ENCODE assay signal across 9 cellular contexts in genomic region chr7:28626629-28627262, GRCh38.
DNase-seq lines count a peak whose midpoint lies in the region; ATAC-seq, FAIRE-seq and TF ChIP-seq lines count a peak whose summit lies in the region.
"Had no signal": no experiment of that assay in that cellular context is flagged by ENCODE, and none has a peak within 500 bp of the region (broad histone marks: within the 10 kb centered on the region; RNA-seq: fewer than 3 reads in every experiment).

No MANE protein-coding gene starts in this region.

- CTCF ChIA-PET in Panc1 (lab: Charles Lee), result no interaction called here
- CTCF ChIA-PET in endothelial cell of umbilical vein (lab: Charles Lee), result interaction anchor here (0.6 to 2.6 kb wide), 25 partner anchors 9 to 1431 kb away, joined by 3 to 13 read pairs (median 3); no protein-coding TSS in a partner anchor

- H3K4me3 ChIP-seq in Panc1 (ENCODE audit: low read depth in 2 of 2, low read length in 2 of 2), result no peak overlapping the region
- H3K4me3 ChIP-seq in endothelial cell of umbilical vein (replicated peaks in 1 of 3; ENCODE audit: insufficient read depth in 1 of 3, low read depth in 1 of 3, low read length in 3 of 3), result no peak overlapping the region
- no peak overlapping the region for H3K4me3 ChIP-seq in pancreas
- H3K4me3 ChIP-seq: BLaER1 treated with 17β-estradiol and CSF1 and Interleukin-3, amounts not matched to agents 10 nM and 100 nM had no signal

- H3K4me2 ChIP-seq in endothelial cell of umbilical vein (ENCODE audit: insufficient read depth, low read length), result no peak overlapping the region
- H3K4me2 ChIP-seq: BLaER1 treated with 17β-estradiol and CSF1 and Interleukin-3, amounts not matched to agents 10 nM and 100 nM had no signal

- WGBS in pancreas, 2 donors, result 25 to 29% methylated on average over 7 of the region's 7 CpGs

- TF ChIP-seq POLR2A in endothelial cell of umbilical vein (IDR thresholded peaks at IDR 0.05; ENCODE audit: low read depth, low read length), result no peak

- ATAC-seq in HG02623 (IDR thresholded peaks at IDR 0.05; ENCODE audit: unreplicated experiment), result peak; percentile 55
- ATAC-seq in Panc1, result peak; percentile 74; the same call in 1 of the 2 replicates
- ATAC-seq in pancreas, result peak in 3 of 4 donors; percentile 48 to 71 (median 54)
- ATAC-seq in GM18873 (IDR thresholded peaks at IDR 0.05; ENCODE audit: low FRiP score, unreplicated experiment), result no peak

- H3K27me3 ChIP-seq in Panc1 (ENCODE audit: control insufficient read depth, insufficient read depth, low read length) (peaks cover 2% of the 10 kb centered on the region), endothelial cell of umbilical vein (ENCODE audit: control insufficient read depth in 2 of 2, insufficient read depth in 2 of 2, low read length in 2 of 2) (peaks cover 1 to 2% of the 10 kb centered on the region in 2 experiments), pancreas (peaks cover 0 to 8% (median 0%) of the 10 kb centered on the region in 4 donors)
- H3K27me3 ChIP-seq: BLaER1 treated with 17β-estradiol and CSF1 and Interleukin-3, amounts not matched to agents 10 nM and 100 nM had no signal

- no peaks in the 10 kb centered on the region for H3K79me2 ChIP-seq in endothelial cell of umbilical vein (ENCODE audit: control insufficient read depth, insufficient read depth, low read length)

- H2AFZ ChIP-seq in endothelial cell of umbilical vein (ENCODE audit: low read depth, low read length), result no peak overlapping the region

- FAIRE-seq in endothelial cell of umbilical vein (lab: Jason Lieb, UNC), result peak; percentile 33
- no peak for FAIRE-seq in pancreas (lab: Jason Lieb, UNC)

- H3K36me3 ChIP-seq in Panc1 (ENCODE audit: control insufficient read depth, insufficient read depth, low read length) (no peaks in the 10 kb centered on the region), endothelial cell of umbilical vein (ENCODE audit: control insufficient read depth in 2 of 2, extremely low read depth in 1 of 2, insufficient read depth in 2 of 2, low read length in 2 of 2) (no peaks in the 10 kb centered on the region), pancreas (no peaks in the 10 kb centered on the region)
- H3K36me3 ChIP-seq: BLaER1 treated with 17β-estradiol and CSF1 and Interleukin-3, amounts not matched to agents 10 nM and 100 nM had no signal

- dilution Hi-C loops in endothelial cell of umbilical vein (cut with MboI; ENCODE audit: extremely low pct_ligation_motif_present, low sequenced_read_pairs), result no loop called here

- H3K9ac ChIP-seq in endothelial cell of umbilical vein (replicated peaks; ENCODE audit: extremely low read depth, insufficient read depth, low read length), result no peak overlapping the region
- H3K9ac ChIP-seq: BLaER1 treated with 17β-estradiol and CSF1 and Interleukin-3, amounts not matched to agents 10 nM and 100 nM had no signal

- peak; percentile 85 for TF ChIP-seq CTCF in Panc1 (IDR thresholded peaks at IDR 0.05)
- TF ChIP-seq CTCF in endothelial cell of umbilical vein (IDR thresholded peaks at IDR 0.05; ENCODE audit: extremely low read depth in 1 of 2, insufficient read depth in 1 of 2, low read depth in 1 of 2, low read length in 2 of 2), result peak; percentile 61 to 71
- TF ChIP-seq CTCF in pancreas (IDR thresholded peaks at IDR 0.05), result peak; percentile 34 to 76 (median 56)

- BruUV-seq in Panc1 (replicated peaks; lab: Mats Ljungman, UMichigan), result no TSS peak
- BruUV-seq in endothelial cell of umbilical vein (replicated peaks; lab: Mats Ljungman, UMichigan), result no TSS peak

- no peaks in the 10 kb centered on the region for H3K9me1 ChIP-seq in endothelial cell of umbilical vein (replicated peaks; ENCODE audit: control insufficient read depth, extremely low read depth, insufficient read depth, low read length)

- H4K20me1 ChIP-seq in endothelial cell of umbilical vein (replicated peaks; ENCODE audit: control insufficient read depth, extremely low read depth, insufficient read depth, low read length), result no peaks in the 10 kb centered on the region
- H4K20me1 ChIP-seq: BLaER1 treated with 17β-estradiol and CSF1 and Interleukin-3, amounts not matched to agents 10 nM and 100 nM had no signal

- H3K27ac ChIP-seq in Panc1 (ENCODE audit: low read length) (no peak overlapping the region), endothelial cell of umbilical vein (ENCODE audit: insufficient read depth, low read depth, low read length) (no peak overlapping the region), pancreas (no peak overlapping the region)
- H3K27ac ChIP-seq: BLaER1 treated with 17β-estradiol and CSF1 and Interleukin-3, amounts not matched to agents 10 nM and 100 nM had no signal

- in situ Hi-C loops in Panc1 (cut with HindIII; ENCODE audit: low pct_unique_long_range_greater_than_20kb, low sequenced_read_pairs), result no loop called here

- POLR2A ChIA-PET in Panc1 (lab: Charles Lee), result no interaction called here
- POLR2A ChIA-PET in endothelial cell of umbilical vein (lab: Charles Lee), result no interaction called here

- DNase-seq in NCI-H2029 treated with DMSO at 0.1 percent for 48 hours (lab: John Stamatoyannopoulos, UW), result peak; percentile 18
- no peak for DNase-seq in NCI-H2029 (lab: John Stamatoyannopoulos, UW)
- DNase-seq in Panc1 (ENCODE audit: low read depth, low spot score), result no peak
- peak; percentile 44 for DNase-seq in endothelial cell of umbilical vein (ENCODE audit: low read depth, low spot score)
- DNase-seq in pancreas, result peak in 1 of 6 donors; percentile 28
- DNase-seq in NCI-H187 (lab: John Stamatoyannopoulos, UW), result no peak

- H3K4me1 ChIP-seq in Panc1 (ENCODE audit: control insufficient read depth, insufficient read depth, low read length) (no peaks in the 10 kb centered on the region), endothelial cell of umbilical vein (ENCODE audit: control insufficient read depth, extremely low read depth, insufficient read depth, low read length) (peaks cover 3% of the 10 kb centered on the region), pancreas (peaks cover 0 to 3% (median 0%) of the 10 kb centered on the region in 3 donors)

- H3K9me3 ChIP-seq in Panc1 (ENCODE audit: control insufficient read depth, insufficient read depth, low read depth, low read length) (no peaks in the 10 kb centered on the region), endothelial cell of umbilical vein (replicated peaks; ENCODE audit: control insufficient read depth, insufficient read depth, low read length) (no peaks in the 10 kb centered on the region), pancreas (no peaks in the 10 kb centered on the region)
- H3K9me3 ChIP-seq: BLaER1 treated with 17β-estradiol and CSF1 and Interleukin-3, amounts not matched to agents 10 nM and 100 nM had no signal

- intact Hi-C loops in Panc1 (cut with micrococcal nuclease; ENCODE audit: unreplicated experiment), result loop anchor here (2.0 to 10.0 kb wide), 3 partner anchors 228 to 332 kb away; no protein-coding TSS in a partner anchor
- intact Hi-C loops in endothelial cell of umbilical vein (cut with micrococcal nuclease), result loop anchor here (1.0 kb wide), 4 partner anchors 215 to 327 kb away; no protein-coding TSS in a partner anchor
- intact Hi-C loops in pancreas (cut with DNase I), result no loop called here

TF ChIP-seq in endothelial cell of umbilical vein, 7 proteins besides CTCF, POLR2A, EP300 and RAD21:
- no peak for TF ChIP-seq MAX (IDR thresholded peaks at IDR 0.05; ENCODE audit: insufficient read depth, insufficient read length)
- TF ChIP-seq POLR2AphosphoS5 (IDR thresholded peaks at IDR 0.05; ENCODE audit: insufficient read depth, low read depth, low read length), result no peak
- TF ChIP-seq MYC (IDR thresholded peaks at IDR 0.05; ENCODE audit: low read depth, low read length), result no peak
- TF ChIP-seq EZH2 (IDR thresholded peaks at IDR 0.05; ENCODE audit: borderline replicate concordance, low read depth, low read length, severe bottlenecking), result no peak
- TF ChIP-seq JUN (IDR thresholded peaks at IDR 0.05; ENCODE audit: borderline replicate concordance, insufficient read depth, insufficient read length, low read depth), result no peak
- no peak for TF ChIP-seq GATA2 (IDR thresholded peaks at IDR 0.05; ENCODE audit: insufficient read depth, insufficient read length, low read depth, low read length)
- no peak for TF ChIP-seq FOS (IDR thresholded peaks at IDR 0.05; ENCODE audit: borderline replicate concordance, insufficient read depth, low read length)
TF ChIP-seq in endothelial cell of umbilical vein: peak in this region for 0.

Comparison
In these comparisons a context has a peak if more than half of its experiments do, and no peak if none do; other contexts are left out.
1. DNase-seq: peak in NCI-H2029 treated with DMSO at 0.1 percent for 48 hours (single experiment) and endothelial cell of umbilical vein (single experiment); none in NCI-H2029 (single experiment), Panc1 (single experiment) and NCI-H187 (0 of 2).
2. intact Hi-C loops: an anchor here in Panc1 (2.0 to 10.0 kb wide) and endothelial cell of umbilical vein (1.0 kb wide); none called in pancreas.
3. Peak in every context shown above with its lines, with median percentiles within 50 percentile points of each other: CTCF ChIP-seq.